16 cellular contexts compared by ENCODE assay signal in genomic region chr9:89505795-89506385, GRCh38. TPM values are rescaled to one million over a fixed set of nuclear protein-coding genes. Genes with fewer than 3 reads are reported as not detected.
DNase-seq lines count a peak whose midpoint lies in the region; ATAC-seq and TF ChIP-seq lines count a peak whose summit lies in the region.
"Had no signal": no experiment of that assay in that cellular context is flagged by ENCODE, and none has a peak within 500 bp of the region (broad histone marks: within the 10 kb centered on the region; RNA-seq: fewer than 3 reads in every experiment).

No MANE protein-coding gene starts in this region.

- H3K27me3 Mint-ChIP-seq in CD4-positive, alpha-beta memory T cell = no peaks in the 10 kb centered on the region
- H3K27me3 Mint-ChIP-seq in T-helper 17 cell = no peaks in the 10 kb centered on the region
- H3K27me3 Mint-ChIP-seq: activated CD8-positive, alpha-beta memory T cell treated with anti-CD3 and anti-CD28 coated beads, Interleukin-2, amount 10 ng/mL, durations not matched to agents 7 days and 5 days had no signal

- no peaks in the 10 kb centered on the region for H3K27me3 ChIP-seq in CD4-positive, alpha-beta memory T cell (ENCODE audit: insufficient read depth, low read length)
- no peaks in the 10 kb centered on the region for H3K27me3 ChIP-seq in lower lobe of right lung (ENCODE audit: low read depth)
- H3K27me3 ChIP-seq: gastroesophageal sphincter had no signal

- CTCF ChIA-PET in CD4-positive, alpha-beta memory T cell (lab: Charles Lee; ENCODE audit: partially characterized antibody) = no interaction called here

- H3K27ac Mint-ChIP-seq in CD4-positive, alpha-beta memory T cell = peak overlapping the region in 4 of 7 donors; percentile 35 to 81 (median 62)
- peak overlapping the region; percentile 32 for H3K27ac Mint-ChIP-seq in T-helper 17 cell
- H3K27ac Mint-ChIP-seq: activated CD8-positive, alpha-beta memory T cell treated with anti-CD3 and anti-CD28 coated beads, Interleukin-2, amount 10 ng/mL, durations not matched to agents 7 days and 5 days had no signal

- H3K4me3 Mint-ChIP-seq in CD4-positive, alpha-beta memory T cell = no peak overlapping the region
- no peak overlapping the region for H3K4me3 Mint-ChIP-seq in T-helper 17 cell
- H3K4me3 Mint-ChIP-seq: activated CD8-positive, alpha-beta memory T cell treated with anti-CD3 and anti-CD28 coated beads, Interleukin-2, amount 10 ng/mL, durations not matched to agents 7 days and 5 days had no signal

- H3K27ac ChIP-seq in CD4-positive, alpha-beta memory T cell (ENCODE audit: low read depth, low read length) = no peak overlapping the region
- H3K27ac ChIP-seq in lower lobe of right lung = no peak overlapping the region
- H3K27ac ChIP-seq: C4-2B, gastroesophageal sphincter, parathyroid adenoma had no signal

- no peaks in the 10 kb centered on the region for H3K36me3 ChIP-seq in CD4-positive, alpha-beta memory T cell (ENCODE audit: insufficient read depth, low read length)
- no peaks in the 10 kb centered on the region for H3K36me3 ChIP-seq in lower lobe of right lung
- H3K36me3 ChIP-seq: gastroesophageal sphincter had no signal

- no peak overlapping the region for H3K4me3 ChIP-seq in CD4-positive, alpha-beta memory T cell (ENCODE audit: low read length in 2 of 2)
- H3K4me3 ChIP-seq in lower lobe of right lung = no peak overlapping the region
- H3K4me3 ChIP-seq: gastroesophageal sphincter, lung had no signal

- H3K9me3 Mint-ChIP-seq in CD4-positive, alpha-beta memory T cell = no peaks in the 10 kb centered on the region

- no peak for TF ChIP-seq CTCF in lower lobe of right lung (IDR thresholded peaks at IDR 0.05)

- H3K9me3 ChIP-seq in CD4-positive, alpha-beta memory T cell (ENCODE audit: control insufficient read depth in 1 of 2, low read length in 2 of 2) = no peaks in the 10 kb centered on the region
- H3K9me3 ChIP-seq in T-helper 17 cell (ENCODE audit: control insufficient read depth, low read length, poor library complexity, severe bottlenecking) (no peaks in the 10 kb centered on the region), lower lobe of right lung (no peaks in the 10 kb centered on the region)
- H3K9me3 ChIP-seq: gastroesophageal sphincter had no signal

- no peaks in the 10 kb centered on the region for H3K36me3 Mint-ChIP-seq in CD4-positive, alpha-beta memory T cell
- H3K36me3 Mint-ChIP-seq in T-helper 17 cell (ENCODE audit: low read depth) = no peaks in the 10 kb centered on the region

- H3K4me1 Mint-ChIP-seq in CD4-positive, alpha-beta memory T cell = peaks cover 61 to 92% (median 78%) of the 10 kb centered on the region in 4 donors
- peaks cover 56% of the 10 kb centered on the region for H3K4me1 Mint-ChIP-seq in T-helper 17 cell

- POLR2A ChIA-PET in CD4-positive, alpha-beta memory T cell (lab: Charles Lee; ENCODE audit: partially characterized antibody) = no interaction called here

- DNase-seq in CD4-positive, alpha-beta memory T cell = no peak
- DNase-seq in HK-2 (ENCODE audit: unreplicated experiment) (peak; percentile 25), T-helper 17 cell (no peak), lower lobe of right lung (no peak), DMS114 treated with DMSO at 0.1 percent for 48 hours (lab: John Stamatoyannopoulos, UW; ENCODE audit: unreplicated experiment) (no peak), AML-193 (lab: John Stamatoyannopoulos, UW) (no peak)
- DNase-seq: activated CD8-positive, alpha-beta memory T cell treated with anti-CD3 and anti-CD28 coated beads, Interleukin-2, amount 10 ng/mL, durations not matched to agents 7 days and 5 days; amniotic stem cell; effector CD4-positive, alpha-beta T cell; stimulated activated CD4-positive, alpha-beta T cell treated with anti-CD3 and anti-CD28 coated beads, Interleukin-4, amount 100 ng/mL, for 24 hours had no signal

- peaks cover 66% of the 10 kb centered on the region for H3K4me1 ChIP-seq in CD4-positive, alpha-beta memory T cell (ENCODE audit: insufficient read depth, low read length)
- no peaks in the 10 kb centered on the region for H3K4me1 ChIP-seq in lower lobe of right lung
- H3K4me1 ChIP-seq: gastroesophageal sphincter, parathyroid adenoma had no signal

- intact Hi-C loops in CD4-positive, alpha-beta memory T cell (cut with micrococcal nuclease) = no loop called here
- intact Hi-C loops in lower lobe of right lung (cut with DNase I) = no loop called here

- no peak for ATAC-seq in T-helper 17 cell
- ATAC-seq in lower lobe of right lung = peak; percentile 59 to 81
- no peak for ATAC-seq in HG02642 (IDR thresholded peaks at IDR 0.05; ENCODE audit: poor library complexity, unreplicated experiment)
- ATAC-seq in GM21723 (IDR thresholded peaks at IDR 0.05; ENCODE audit: unreplicated experiment) = no peak
- ATAC-seq: activated CD8-positive, alpha-beta memory T cell treated with anti-CD3 and anti-CD28 coated beads, Interleukin-2, amount 10 ng/mL, durations not matched to agents 7 days and 5 days; gastroesophageal sphincter had no signal

RNA-seq across cellular contexts. Expression of gene SEMA4D, which starts 8.0 kb away (rescaled TPM):
- 100 to 1,000 TPM; 393 to 410 TPM for total RNA-seq in CD4-positive, alpha-beta memory T cell
- polyA plus RNA-seq in CD4-positive, alpha-beta memory T cell = 100 to 1,000 TPM in 1 of 2 donors, 10 to 100 TPM in 1; 49.5 to 166 TPM
- total RNA-seq in T-helper 17 cell (100 to 1,000 TPM; 250 to 312 TPM), lower lobe of right lung (49.9 TPM)

Comparison
In these comparisons a context has a peak if more than half of its experiments do, and no peak if none do; other contexts are left out.
1. ATAC-seq: peak in lower lobe of right lung (2 of 2); none in T-helper 17 cell (single experiment), HG02642 (single experiment) and GM21723 (single experiment).